Comparison of ENCODE assay signal across 8 cellular contexts in genomic region chr3:188154758-188155574, GRCh38. TPM values are rescaled to one million over a fixed set of nuclear protein-coding genes. Genes with fewer than 3 reads are reported as not detected.
DNase-seq lines count a peak whose midpoint lies in the region; ATAC-seq and TF ChIP-seq lines count a peak whose summit lies in the region.

No MANE protein-coding gene starts in this region.

- H3K9me3 ChIP-seq in CD4-positive, alpha-beta T cell (ENCODE audit: control insufficient read depth, low read length) = no peaks in the 10 kb centered on the region
- H3K9me3 ChIP-seq in MM.1S (replicated peaks; ENCODE audit: insufficient read depth, low read length) (no peaks in the 10 kb centered on the region), neural progenitor cell (ENCODE audit: low read depth) (no peaks in the 10 kb centered on the region)

- CTCF ChIA-PET in CD4-positive, alpha-beta T cell (lab: Charles Lee) = interaction anchor here (1.3 to 4.4 kb wide), 4 partner anchors 12 to 415 kb away, joined by 3 to 32 read pairs (median 6); no protein-coding TSS in a partner anchor

- ATAC-seq in CD4-positive, alpha-beta T cell (ENCODE audit: poor library complexity) = no peak
- no peak for ATAC-seq in GM21723 (IDR thresholded peaks at IDR 0.05; ENCODE audit: unreplicated experiment)
- no peak for ATAC-seq in HG02981 (IDR thresholded peaks at IDR 0.05; ENCODE audit: unreplicated experiment)

- H4K20me1 ChIP-seq in MM.1S (ENCODE audit: insufficient read depth, low read length) = no peaks in the 10 kb centered on the region
- H4K20me1 ChIP-seq in neural progenitor cell (ENCODE audit: low read depth) = peaks cover 16% of the 10 kb centered on the region

- DNase-seq in CD4-positive, alpha-beta T cell = no peak
- DNase-seq in MM.1S (no peak), endothelial cell (ENCODE audit: low spot score) (no peak), neural progenitor cell (ENCODE audit: low spot score) (no peak), NCI-H2227 (lab: John Stamatoyannopoulos, UW; ENCODE audit: unreplicated experiment) (no peak), HK-2 (ENCODE audit: unreplicated experiment) (no peak)

- peaks cover 60% of the 10 kb centered on the region for H3K4me1 Mint-ChIP-seq in CD4-positive, alpha-beta T cell (ENCODE audit: low read depth)
- H3K4me1 Mint-ChIP-seq in endothelial cell (ENCODE audit: unreplicated experiment) (peaks cover 44% of the 10 kb centered on the region), neural progenitor cell (peaks cover 46% of the 10 kb centered on the region)

- H3K4me3 ChIP-seq in MM.1S (ENCODE audit: low read length) (peak overlapping the region; percentile 87; the same call in 1 of the 2 replicates), neural progenitor cell (peak overlapping the region; percentile 82)

- H2AFZ ChIP-seq in MM.1S (ENCODE audit: low read length) = peak overlapping the region; percentile 66; the same call in 1 of the 2 replicates
- no peak overlapping the region for H2AFZ ChIP-seq in neural progenitor cell (replicated peaks)

- peak overlapping the region; percentile 91 for H3K27ac Mint-ChIP-seq in CD4-positive, alpha-beta T cell
- H3K27ac Mint-ChIP-seq in endothelial cell (ENCODE audit: unreplicated experiment) = peak overlapping the region; percentile 94
- peak overlapping the region; percentile 92 for H3K27ac Mint-ChIP-seq in neural progenitor cell

- no peaks in the 10 kb centered on the region for H3K36me3 ChIP-seq in MM.1S (replicated peaks; ENCODE audit: insufficient read depth, low read length)
- H3K36me3 ChIP-seq in neural progenitor cell = no peaks in the 10 kb centered on the region

- H3K79me2 ChIP-seq in MM.1S (ENCODE audit: low read length) (no peaks in the 10 kb centered on the region), neural progenitor cell (ENCODE audit: low read depth) (peaks cover 57% of the 10 kb centered on the region)

- POLR2A ChIA-PET in CD4-positive, alpha-beta T cell (lab: Charles Lee) = interaction anchor here (0.6 to 4.1 kb wide), 13 partner anchors 9 to 415 kb away, joined by 3 to 28 read pairs (median 3); partner anchors contain the start of gene BCL6

- no peaks in the 10 kb centered on the region; the same call in 1 of the 2 replicates for H3F3A ChIP-seq in MM.1S (ENCODE audit: insufficient read depth, low read length)
- peaks cover 7% of the 10 kb centered on the region for H3F3A ChIP-seq in neural progenitor cell (ENCODE audit: low read depth)

- H3K4me3 Mint-ChIP-seq in CD4-positive, alpha-beta T cell = peak overlapping the region; percentile 93
- peak overlapping the region; percentile 92 for H3K4me3 Mint-ChIP-seq in endothelial cell (ENCODE audit: unreplicated experiment)
- H3K4me3 Mint-ChIP-seq in neural progenitor cell = peak overlapping the region; percentile 96

- TF ChIP-seq CTCF in CD4-positive, alpha-beta T cell (IDR thresholded peaks at IDR 0.05) = no peak
- TF ChIP-seq CTCF in MM.1S (IDR thresholded peaks at IDR 0.05; ENCODE audit: low read length) = no peak
- no peak for TF ChIP-seq CTCF in endothelial cell (IDR thresholded peaks at IDR 0.05; ENCODE audit: unreplicated experiment)
- no peak for TF ChIP-seq CTCF in neural progenitor cell (IDR thresholded peaks at IDR 0.05)

- H3K9me3 Mint-ChIP-seq in CD4-positive, alpha-beta T cell = no peaks in the 10 kb centered on the region
- no peaks in the 10 kb centered on the region for H3K9me3 Mint-ChIP-seq in endothelial cell (ENCODE audit: unreplicated experiment)
- no peaks in the 10 kb centered on the region for H3K9me3 Mint-ChIP-seq in neural progenitor cell

- intact Hi-C loops in CD4-positive, alpha-beta T cell (cut with DNase I, micrococcal nuclease) = loop anchor here (2.0 to 10.0 kb wide), 4 partner anchors 16 to 982 kb away; no protein-coding TSS in a partner anchor

- H3K27me3 Mint-ChIP-seq in CD4-positive, alpha-beta T cell = no peaks in the 10 kb centered on the region
- H3K27me3 Mint-ChIP-seq in endothelial cell (ENCODE audit: unreplicated experiment) (peaks cover 27% of the 10 kb centered on the region), neural progenitor cell (ENCODE audit: insufficient read depth, low read depth) (peaks cover 3% of the 10 kb centered on the region)

- peaks cover 4% of the 10 kb centered on the region for H3K36me3 Mint-ChIP-seq in CD4-positive, alpha-beta T cell (ENCODE audit: low read depth)
- H3K36me3 Mint-ChIP-seq in endothelial cell (ENCODE audit: low read depth, unreplicated experiment) (peaks cover 8% of the 10 kb centered on the region), neural progenitor cell (peaks cover 8% of the 10 kb centered on the region)

- no peaks in the 10 kb centered on the region for H3K4me1 ChIP-seq in MM.1S (ENCODE audit: low read length)
- H3K4me1 ChIP-seq in neural progenitor cell = peaks cover 19% of the 10 kb centered on the region

- H3K9ac ChIP-seq in MM.1S (ENCODE audit: low read length) (no peak overlapping the region), neural progenitor cell (peak overlapping the region; percentile 88)

- H3K4me2 ChIP-seq in MM.1S (ENCODE audit: low read depth, low read length) (peak overlapping the region; percentile 94), neural progenitor cell (peak overlapping the region; percentile 88)

- no peaks in the 10 kb centered on the region for H3K27me3 ChIP-seq in CD4-positive, alpha-beta T cell (ENCODE audit: control insufficient read depth, insufficient read depth, low read length)
- H3K27me3 ChIP-seq in MM.1S (replicated peaks; ENCODE audit: insufficient read depth, low read length) (no peaks in the 10 kb centered on the region), neural progenitor cell (no peaks in the 10 kb centered on the region)

- no peaks in the 10 kb centered on the region for H3K9me2 ChIP-seq in MM.1S (replicated peaks; ENCODE audit: insufficient read depth, low read length)

- peak overlapping the region; percentile 85 for H3K27ac ChIP-seq in CD4-positive, alpha-beta T cell (ENCODE audit: low read depth, low read length)
- H3K27ac ChIP-seq in MM.1S (ENCODE audit: low read length) (no peak overlapping the region), neural progenitor cell (no peak overlapping the region)

RNA-seq across cellular contexts. Expression of gene LPP, which starts 1.0 kb away (rescaled TPM):
- total RNA-seq in CD4-positive, alpha-beta T cell = 10 to 100 TPM; 45.6 to 45.9 TPM
- total RNA-seq in endothelial cell (ENCODE audit: unreplicated experiment) = 181 TPM
- total RNA-seq in neural progenitor cell (ENCODE audit: low replicate concordance) = 18.9 and 27.4 TPM in 2 replicates
